ENCODE assay signal across 29 cellular contexts in the genomic region with DNA sequence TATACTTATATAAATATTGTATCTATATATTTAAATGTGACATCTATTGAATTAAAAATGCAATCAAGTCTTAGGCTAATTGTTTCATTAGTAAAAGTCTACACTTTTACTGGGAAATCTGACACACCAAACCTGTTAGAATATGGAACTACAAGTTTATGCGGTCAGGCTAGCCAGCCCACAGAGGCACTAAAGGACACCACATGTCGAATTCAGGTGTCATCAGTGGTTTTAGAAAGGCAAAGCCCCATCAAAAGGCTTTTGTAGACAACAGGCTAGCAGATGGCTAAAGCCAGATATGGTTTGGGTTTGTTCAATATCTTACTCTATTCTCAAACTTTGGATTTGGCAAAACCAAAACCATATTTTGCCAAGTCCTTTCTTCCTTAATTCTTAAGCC.
"Had no signal": no experiment of that assay in that cellular context is flagged by ENCODE, and none has a peak within 500 bp of the region (broad histone marks: within the 10 kb centered on the region; RNA-seq: fewer than 3 reads in every experiment).

No MANE protein-coding gene starts in this region.

- H3K36me3 ChIP-seq: adrenal gland, brain microvascular endothelial cell, breast epithelium had no signal

- DNase-seq: activated B cell treated with CpG ODN at 0.5 μM for 24 hours; activated CD4-positive, alpha-beta memory T cell treated with anti-CD3 and anti-CD28 coated beads for 36 hours; activated CD4-positive, alpha-beta T cell treated with anti-CD3 and anti-CD28 coated beads for 4 hours; activated CD4-positive, alpha-beta T cell treated with anti-CD3 and anti-CD28 coated beads, Interleukin-2, amount 10 ng/mL, durations not matched to agents 24 days and 14 days; activated CD4-positive, alpha-beta T cell treated with anti-CD3 and anti-CD28 coated beads, Interleukin-2, amount 50 U/mL, for 1 hour; activated CD4-positive, alpha-beta T cell treated with anti-CD3 and anti-CD28 coated beads, Interleukin-2, amount 50 U/mL, for 4 hours; activated CD4-positive, CD25-positive, alpha-beta regulatory T cell treated with anti-CD3 and anti-CD28 coated beads, Interleukin-2, amount 50 U/mL, for 72 hours; activated CD8-positive, alpha-beta memory T cell treated with anti-CD3 and anti-CD28 coated beads, Interleukin-2, amount 50 U/mL, for 4 hours; activated CD8-positive, alpha-beta T cell treated with anti-CD3 and anti-CD28 coated beads for 36 hours; activated effector memory CD4-positive, alpha-beta T cell treated with anti-CD3 and anti-CD28 coated beads, Interleukin-2, amount 50 U/mL, for 16 hours; activated gamma-delta T cell treated with Interleukin-2 at 50 U/mL for 16 hours; activated naive CD4-positive, alpha-beta T cell; activated naive CD4-positive, alpha-beta T cell treated with anti-CD3 and anti-CD28 coated beads for 36 hours; activated naive CD4-positive, alpha-beta T cell treated with anti-CD3 and anti-CD28 coated beads, Interleukin-2, amount 50 U/mL, for 16 hours; activated naive CD8-positive, alpha-beta T cell treated with anti-CD3 and anti-CD28 coated beads for 36 hours; activated T-cell treated with anti-CD3 and anti-CD28 coated beads for 4 hours; activated T-cell treated with anti-CD3 and anti-CD28 coated beads, Interleukin-2, amount 50 U/mL, for 1 hour; activated T-cell treated with anti-CD3 and anti-CD28 coated beads, Interleukin-2, amount 50 U/mL, for 4 hours; activated T-cell treated with anti-CD3 and anti-CD28 coated beads, Interleukin-2, amount 50 U/mL, for 72 hours; adrenal gland; amniotic stem cell; aorta; body of pancreas; brain microvascular endothelial cell; central memory CD4-positive, alpha-beta T cell; T-helper 2 cell; T-helper 9 cell had no signal

- H3K27me3 ChIP-seq: body of pancreas, brain microvascular endothelial cell had no signal

- H3K9me3 ChIP-seq: adrenal gland, body of pancreas, breast epithelium had no signal

- H3K27ac ChIP-seq: adrenal gland, body of pancreas, brain microvascular endothelial cell, breast epithelium, VCaP had no signal

- H3K4me1 ChIP-seq: adrenal gland, breast epithelium had no signal

- H3K4me3 ChIP-seq: adrenal gland, body of pancreas, breast epithelium had no signal
